In the genomic region with DNA sequence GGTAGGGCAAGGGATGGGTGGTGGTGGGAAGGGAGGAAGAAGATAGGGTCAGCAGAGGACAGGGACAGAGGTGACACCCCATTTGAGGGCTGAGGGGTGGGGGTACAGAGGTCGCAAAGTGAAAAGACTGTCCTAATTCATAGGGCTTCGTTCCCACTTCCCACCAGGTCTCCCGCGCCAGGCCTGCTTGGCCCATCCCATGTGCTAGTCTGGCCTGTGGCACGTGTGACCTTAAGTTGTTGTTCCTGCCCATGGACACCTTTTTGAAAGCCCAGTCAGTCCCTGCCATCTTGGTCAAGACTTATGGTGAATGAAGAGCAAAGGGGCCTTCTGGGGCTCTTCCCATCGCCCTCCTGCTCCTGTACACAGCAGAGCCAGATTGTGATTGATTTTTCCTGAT, we compare ENCODE assay signal across 3 cellular contexts.
TF ChIP-seq lines count a peak whose summit lies in the region.

No MANE protein-coding gene starts in this region.

TF ChIP-seq in GM23338, 12 proteins besides CTCF, POLR2A, EP300 and RAD21 (continues in another document):
- TF ChIP-seq, protein P1, sequence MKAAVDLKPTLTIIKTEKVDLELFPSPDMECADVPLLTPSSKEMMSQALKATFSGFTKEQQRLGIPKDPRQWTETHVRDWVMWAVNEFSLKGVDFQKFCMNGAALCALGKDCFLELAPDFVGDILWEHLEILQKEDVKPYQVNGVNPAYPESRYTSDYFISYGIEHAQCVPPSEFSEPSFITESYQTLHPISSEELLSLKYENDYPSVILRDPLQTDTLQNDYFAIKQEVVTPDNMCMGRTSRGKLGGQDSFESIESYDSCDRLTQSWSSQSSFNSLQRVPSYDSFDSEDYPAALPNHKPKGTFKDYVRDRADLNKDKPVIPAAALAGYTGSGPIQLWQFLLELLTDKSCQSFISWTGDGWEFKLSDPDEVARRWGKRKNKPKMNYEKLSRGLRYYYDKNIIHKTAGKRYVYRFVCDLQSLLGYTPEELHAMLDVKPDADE (IDR thresholded peaks at IDR 0.05) = no peak
- TF ChIP-seq ZNF114 (CRISPR knock-in tag; IDR thresholded peaks at IDR 0.05) (no peak), NANOG (IDR thresholded peaks at IDR 0.05; ENCODE audit: borderline replicate concordance) (no peak), JUNB (IDR thresholded peaks at IDR 0.05; ENCODE audit: unreplicated experiment) (no peak)

TF ChIP-seq in IMR-90, 13 proteins besides CTCF, POLR2A, EP300 and RAD21:
- TF ChIP-seq CHD1 (IDR thresholded peaks at IDR 0.05; ENCODE audit: low read depth, low read length) (no peak), FOS (IDR thresholded peaks at IDR 0.05; ENCODE audit: low read depth, low read length) (no peak), CEBPB (IDR thresholded peaks at IDR 0.05; ENCODE audit: low read depth, low read length) (no peak), MAFK (IDR thresholded peaks at IDR 0.05; ENCODE audit: low read depth, low read length) (no peak), MXI1 (IDR thresholded peaks at IDR 0.05; ENCODE audit: borderline replicate concordance, low read depth, low read length) (no peak), RFX5 (IDR thresholded peaks at IDR 0.05; ENCODE audit: low read depth, low read length) (no peak), RCOR1 (IDR thresholded peaks at IDR 0.05; ENCODE audit: insufficient replicate concordance, low read length) (no peak), MAZ (IDR thresholded peaks at IDR 0.05; ENCODE audit: borderline replicate concordance, low read depth, low read length) (no peak), SMC3 (IDR thresholded peaks at IDR 0.05; ENCODE audit: low read depth, low read length) (no peak), NFE2L2 (IDR thresholded peaks at IDR 0.05; ENCODE audit: low read depth, low read length) (no peak), BHLHE40 (IDR thresholded peaks at IDR 0.05; ENCODE audit: low read depth, low read length) (no peak)
- TF ChIP-seq, protein P2, sequence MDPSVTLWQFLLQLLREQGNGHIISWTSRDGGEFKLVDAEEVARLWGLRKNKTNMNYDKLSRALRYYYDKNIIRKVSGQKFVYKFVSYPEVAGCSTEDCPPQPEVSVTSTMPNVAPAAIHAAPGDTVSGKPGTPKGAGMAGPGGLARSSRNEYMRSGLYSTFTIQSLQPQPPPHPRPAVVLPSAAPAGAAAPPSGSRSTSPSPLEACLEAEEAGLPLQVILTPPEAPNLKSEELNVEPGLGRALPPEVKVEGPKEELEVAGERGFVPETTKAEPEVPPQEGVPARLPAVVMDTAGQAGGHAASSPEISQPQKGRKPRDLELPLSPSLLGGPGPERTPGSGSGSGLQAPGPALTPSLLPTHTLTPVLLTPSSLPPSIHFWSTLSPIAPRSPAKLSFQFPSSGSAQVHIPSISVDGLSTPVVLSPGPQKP (IDR thresholded peaks at IDR 0.05; ENCODE audit: borderline replicate concordance, low read depth, low read length) = no peak
- TF ChIP-seq, protein P3, sequence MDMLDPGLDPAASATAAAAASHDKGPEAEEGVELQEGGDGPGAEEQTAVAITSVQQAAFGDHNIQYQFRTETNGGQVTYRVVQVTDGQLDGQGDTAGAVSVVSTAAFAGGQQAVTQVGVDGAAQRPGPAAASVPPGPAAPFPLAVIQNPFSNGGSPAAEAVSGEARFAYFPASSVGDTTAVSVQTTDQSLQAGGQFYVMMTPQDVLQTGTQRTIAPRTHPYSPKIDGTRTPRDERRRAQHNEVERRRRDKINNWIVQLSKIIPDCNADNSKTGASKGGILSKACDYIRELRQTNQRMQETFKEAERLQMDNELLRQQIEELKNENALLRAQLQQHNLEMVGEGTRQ (IDR thresholded peaks at IDR 0.05; ENCODE audit: low read depth, low read length) = no peak

TF ChIP-seq in H1, 55 proteins besides CTCF, POLR2A, EP300 and RAD21:
- TF ChIP-seq RNF2 (IDR thresholded peaks at IDR 0.05; ENCODE audit: borderline replicate concordance, low read depth, low read length, missing control alignments, poor library complexity, severe bottlenecking) = no peak
- TF ChIP-seq CTBP2 (IDR thresholded peaks at IDR 0.05; ENCODE audit: borderline replicate concordance, insufficient read depth, insufficient read length, low read length) = no peak
- no peak for TF ChIP-seq POU5F1 (IDR thresholded peaks at IDR 0.05; ENCODE audit: low read depth, low read length)
- TF ChIP-seq GABPA (IDR thresholded peaks at IDR 0.05; ENCODE audit: borderline replicate concordance, insufficient read depth, low read length) = no peak
- TF ChIP-seq GTF2F1 (IDR thresholded peaks at IDR 0.05; ENCODE audit: borderline replicate concordance, low read depth, low read length) = no peak
TF ChIP-seq in H1: peak in this region for 0.
